In genomic region chr10:70672165-70672992, GRCh38 we compare ENCODE assay signal across 9 cellular contexts. TPM values are rescaled to one million over a fixed set of nuclear protein-coding genes. Genes with fewer than 3 reads are reported as not detected.
DNase-seq lines count a peak whose midpoint lies in the region; ATAC-seq and TF ChIP-seq lines count a peak whose summit lies in the region.
"Had no signal": no experiment of that assay in that cellular context is flagged by ENCODE, and none has a peak within 500 bp of the region (broad histone marks: within the 10 kb centered on the region; RNA-seq: fewer than 3 reads in every experiment).

TSS of gene ADAMTS14 (plus strand) at chr10:70672506. CDS start at chr10:70672803, 297 bp downstream.

- H3K27me3 Mint-ChIP-seq in natural killer cell treated with Interleukin-12 subunit alpha and Interleukin-12 subunit beta and Interleukin-15 and Interleukin-18, amount 100 ng/mL, for 72 hours, result peaks cover 16 to 20% of the 10 kb centered on the region in 2 donors

- no peak for TF ChIP-seq CTCF in fibroblast of villous mesenchyme (IDR thresholded peaks at IDR 0.05; ENCODE audit: insufficient read depth, low read depth, low read length)

- peak within 1 kb of the TSS; percentile 87 for H3K4me3 Mint-ChIP-seq in natural killer cell treated with Interleukin-12 subunit alpha and Interleukin-12 subunit beta and Interleukin-15 and Interleukin-18, amount 100 ng/mL, for 72 hours

- no peaks in the 10 kb centered on the region for H3K36me3 Mint-ChIP-seq in natural killer cell treated with Interleukin-12 subunit alpha and Interleukin-12 subunit beta and Interleukin-15 and Interleukin-18, amount 100 ng/mL, for 72 hours

- DNase-seq in C1 segment of cervical spinal cord (lab: John Stamatoyannopoulos, UW) (peak in 12 of 14 donors; percentile 22 to 81 (median 46)), HK-2 (ENCODE audit: unreplicated experiment) (peak; percentile 34), fibroblast of villous mesenchyme (ENCODE audit: low read depth) (peak; percentile 39), COLO829 (ENCODE audit: low spot score) (no peak), cerebellar nuclear complex (lab: John Stamatoyannopoulos, UW) (no peak), NCI-H524 treated with DMSO at 0.1 percent for 48 hours (lab: John Stamatoyannopoulos, UW) (no peak)
- peak; percentile 67 for DNase-seq in activated CD8-positive, alpha-beta memory T cell treated with anti-CD3 and anti-CD28 coated beads for 24 hours
- peak; percentile 64 for DNase-seq in natural killer cell treated with Interleukin-12 subunit alpha and Interleukin-12 subunit beta and Interleukin-15 and Interleukin-18, amount 100 ng/mL, for 72 hours (ENCODE audit: low spot score)

- H3K27ac Mint-ChIP-seq in natural killer cell treated with Interleukin-12 subunit alpha and Interleukin-12 subunit beta and Interleukin-15 and Interleukin-18, amount 100 ng/mL, for 72 hours, result no peak within 1 kb of the TSS

- H3K4me3 ChIP-seq in fibroblast of villous mesenchyme (ENCODE audit: low read depth, low read length), result peak within 1 kb of the TSS; percentile 63

- peaks cover 19 to 20% of the 10 kb centered on the region in 2 donors for H3K4me1 Mint-ChIP-seq in natural killer cell treated with Interleukin-12 subunit alpha and Interleukin-12 subunit beta and Interleukin-15 and Interleukin-18, amount 100 ng/mL, for 72 hours (ENCODE audit: low read depth in 2 of 2)

- peak; percentile 79 to 86 for ATAC-seq in natural killer cell treated with Interleukin-12 subunit alpha and Interleukin-12 subunit beta and Interleukin-15 and Interleukin-18, amount 100 ng/mL, for 72 hours

- H3K9me3 Mint-ChIP-seq in natural killer cell treated with Interleukin-12 subunit alpha and Interleukin-12 subunit beta and Interleukin-15 and Interleukin-18, amount 100 ng/mL, for 72 hours, result no peaks in the 10 kb centered on the region

RNA-seq across cellular contexts. Expression of gene ADAMTS14, which starts in this region (rescaled TPM):
- 0.86 and 1.6 TPM in 2 replicates for total RNA-seq in fibroblast of villous mesenchyme
- under 1 TPM; 0.07 to 0.61 TPM for total RNA-seq in natural killer cell treated with Interleukin-12 subunit alpha and Interleukin-12 subunit beta and Interleukin-15 and Interleukin-18, amount 100 ng/mL, for 72 hours
- total RNA-seq: HT1080 had no signal

Comparison
In these comparisons a context has a peak if more than half of its experiments do, and no peak if none do; other contexts are left out.
1. Peak in DNase-seq and ATAC-seq in natural killer cell treated with Interleukin-12 subunit alpha and Interleukin-12 subunit beta and Interleukin-15 and Interleukin-18, amount 100 ng/mL, for 72 hours; RNA of the gene not detected or under 1 TPM.
2. DNase-seq: peak in C1 segment of cervical spinal cord (12 of 14), HK-2 (single experiment), activated CD8-positive, alpha-beta memory T cell treated with anti-CD3 and anti-CD28 coated beads for 24 hours (single experiment) and fibroblast of villous mesenchyme (single experiment); none in COLO829 (single experiment), cerebellar nuclear complex (0 of 2) and NCI-H524 treated with DMSO at 0.1 percent for 48 hours (single experiment).